Comparison of ENCODE assay signal across 17 cellular contexts in genomic region chr21:36710729-36711048, GRCh38. TPM values are rescaled to one million over a fixed set of nuclear protein-coding genes. Genes with fewer than 3 reads are reported as not detected.
A peak's percentile ranks its signal among the peaks of the same experiment; 100 is the strongest.
DNase-seq lines count a peak whose midpoint lies in the region; ATAC-seq and TF ChIP-seq lines count a peak whose summit lies in the region.
"Had no signal": no experiment of that assay in that cellular context is flagged by ENCODE, and none has a peak within 500 bp of the region (broad histone marks: within the 10 kb centered on the region; RNA-seq: fewer than 3 reads in every experiment).

No MANE protein-coding gene starts in this region.

- H3K4me1 ChIP-seq in mesenchymal stem cell (ENCODE audit: control insufficient read depth, insufficient read depth, low read depth, low read length): peaks cover 35% of the 10 kb centered on the region
- H3K4me1 ChIP-seq in thyroid gland: peaks cover 8 to 33% of the 10 kb centered on the region in 2 donors

- H2BK120ac ChIP-seq in mesenchymal stem cell (ENCODE audit: low read depth, low read length): no peak overlapping the region

- no peak overlapping the region for H3K27ac ChIP-seq in mesenchymal stem cell (ENCODE audit: low read length, poor library complexity, severe bottlenecking)
- no peak overlapping the region for H3K27ac ChIP-seq in thyroid gland
- H3K27ac ChIP-seq: HL-60 had no signal

- no peak overlapping the region for H3K4me3 ChIP-seq in mesenchymal stem cell (ENCODE audit: insufficient read depth in 1 of 2, low read depth in 1 of 2, low read length in 2 of 2)
- H3K4me3 ChIP-seq in thyroid gland (replicated peaks in 1 of 3): no peak overlapping the region

- no peak overlapping the region for H4K91ac ChIP-seq in mesenchymal stem cell (ENCODE audit: low read length)

- no peak overlapping the region for H3K27ac Mint-ChIP-seq in dendritic cell treated with granulocyte-macrophage colony-stimulating factor and Interleukin-4, amounts not matched to agents 40 ng/mL and 50 ng/mL, for 4 days
- peak overlapping the region; percentile 46 for H3K27ac Mint-ChIP-seq in type B pancreatic cell

- H2BK5ac ChIP-seq in mesenchymal stem cell (ENCODE audit: low read depth, low read length, poor library complexity, severe bottlenecking): no peak overlapping the region

- no peak for ATAC-seq in Right ventricle myocardium inferior

- no peak overlapping the region for H2BK12ac ChIP-seq in mesenchymal stem cell (ENCODE audit: low read length in 2 of 2)

- H3K27me3 Mint-ChIP-seq in dendritic cell treated with granulocyte-macrophage colony-stimulating factor and Interleukin-4, amounts not matched to agents 40 ng/mL and 50 ng/mL, for 4 days: peaks cover 93% of the 10 kb centered on the region
- H3K27me3 Mint-ChIP-seq in type B pancreatic cell: peaks cover 95% of the 10 kb centered on the region

- H3K9me3 ChIP-seq in mesenchymal stem cell (ENCODE audit: control insufficient read depth, low read length): no peaks in the 10 kb centered on the region
- H3K9me3 ChIP-seq in thyroid gland: no peaks in the 10 kb centered on the region

- no peak overlapping the region for H3K23ac ChIP-seq in mesenchymal stem cell (ENCODE audit: low read length in 2 of 2)

- no peak overlapping the region for H3K4ac ChIP-seq in mesenchymal stem cell (ENCODE audit: low read depth in 1 of 2, low read length in 2 of 2)

- H3K18ac ChIP-seq in mesenchymal stem cell (ENCODE audit: low read depth in 1 of 2, low read length in 2 of 2): no peak overlapping the region

- no peak overlapping the region for H3K14ac ChIP-seq in mesenchymal stem cell (ENCODE audit: low read length in 2 of 2)

- H2AFZ ChIP-seq in mesenchymal stem cell (ENCODE audit: low read depth, low read length): no peak overlapping the region

- no peak overlapping the region for H4K8ac ChIP-seq in mesenchymal stem cell (ENCODE audit: low read length)

- WGBS in mesenchymal stem cell: 3% methylated on average over 6 of the region's 13 CpGs
- WGBS in thyroid gland, 2 donors: 10 to 12% methylated on average over 13 of the region's 13 CpGs

- DNase-seq in cardiac septum (ENCODE audit: low spot score) (peak; percentile 50), Right ventricle myocardium inferior (ENCODE audit: missing footprints) (no peak), mesenchymal stem cell (no peak), type B pancreatic cell (ENCODE audit: extremely low spot score, unreplicated experiment) (no peak), thyroid gland (no peak), cerebellar nuclear complex (lab: John Stamatoyannopoulos, UW) (no peak), NCI-H1048 (lab: John Stamatoyannopoulos, UW) (no peak)
- DNase-seq: activated T-cell treated with anti-CD3 and anti-CD28 coated beads, Interleukin-2, amount 50 U/mL, for 1 hour; DMS53; effector CD4-positive, alpha-beta T cell; NCI-H2171 treated with DMSO at 0.1 percent for 48 hours; stimulated activated CD4-positive, alpha-beta T cell treated with anti-CD3 and anti-CD28 coated beads, Interleukin-2, amount 100 ng/mL, for 48 hours; stimulated activated naive CD4-positive, alpha-beta T cell treated with Interleukin-2 at 50 U/mL for 16 hours; SW 1271 had no signal

- no peak for TF ChIP-seq CTCF in type B pancreatic cell (conservative IDR thresholded peaks at IDR 0.05)
- no peak for TF ChIP-seq CTCF in thyroid gland (IDR thresholded peaks at IDR 0.05)

- intact Hi-C loops in cardiac septum (cut with DNase I): no loop called here
- intact Hi-C loops in Right ventricle myocardium inferior (cut with DNase I): no loop called here
- intact Hi-C loops in dendritic cell treated with granulocyte-macrophage colony-stimulating factor and Interleukin-4, amounts not matched to agents 40 ng/mL and 50 ng/mL, for 4 days (cut with micrococcal nuclease): no loop called here
- intact Hi-C loops in thyroid gland (cut with DNase I): no loop called here

- peak overlapping the region; percentile 64 for H3K4me2 ChIP-seq in mesenchymal stem cell (ENCODE audit: low read length, poor library complexity, severe bottlenecking)

- H3K36me3 Mint-ChIP-seq in dendritic cell treated with granulocyte-macrophage colony-stimulating factor and Interleukin-4, amounts not matched to agents 40 ng/mL and 50 ng/mL, for 4 days (ENCODE audit: low read depth): no peaks in the 10 kb centered on the region
- H3K36me3 Mint-ChIP-seq in type B pancreatic cell: no peaks in the 10 kb centered on the region

- no peaks in the 10 kb centered on the region for H3K36me3 ChIP-seq in mesenchymal stem cell (ENCODE audit: control insufficient read depth in 1 of 2, insufficient read depth in 2 of 2, low read depth in 1 of 2, low read length in 2 of 2)
- no peaks in the 10 kb centered on the region for H3K36me3 ChIP-seq in thyroid gland

- no peak for TF ChIP-seq POLR2A in thyroid gland (IDR thresholded peaks at IDR 0.05)

- peak overlapping the region; percentile 55 for H3K4me3 Mint-ChIP-seq in dendritic cell treated with granulocyte-macrophage colony-stimulating factor and Interleukin-4, amounts not matched to agents 40 ng/mL and 50 ng/mL, for 4 days
- H3K4me3 Mint-ChIP-seq in type B pancreatic cell: peak overlapping the region; percentile 68

- H3K9me3 Mint-ChIP-seq in dendritic cell treated with granulocyte-macrophage colony-stimulating factor and Interleukin-4, amounts not matched to agents 40 ng/mL and 50 ng/mL, for 4 days: no peaks in the 10 kb centered on the region
- no peaks in the 10 kb centered on the region for H3K9me3 Mint-ChIP-seq in type B pancreatic cell

- H2AK5ac ChIP-seq in mesenchymal stem cell (ENCODE audit: low read length, severe bottlenecking): no peak overlapping the region

- no peaks in the 10 kb centered on the region for H3K79me1 ChIP-seq in mesenchymal stem cell (replicated peaks; ENCODE audit: low read length, poor library complexity, severe bottlenecking)

- H2BK15ac ChIP-seq in mesenchymal stem cell (ENCODE audit: low read depth, poor library complexity, severe bottlenecking): no peak overlapping the region

- no peak overlapping the region for H3K9ac ChIP-seq in mesenchymal stem cell (ENCODE audit: low read length)

- H3K27me3 ChIP-seq in mesenchymal stem cell (ENCODE audit: control insufficient read depth in 1 of 2, insufficient read depth in 1 of 2, low read length in 2 of 2): peaks cover 67 to 92% of the 10 kb centered on the region in 2 experiments
- peaks cover 61% of the 10 kb centered on the region for H3K27me3 ChIP-seq in thyroid gland

- H3K4me1 Mint-ChIP-seq in dendritic cell treated with granulocyte-macrophage colony-stimulating factor and Interleukin-4, amounts not matched to agents 40 ng/mL and 50 ng/mL, for 4 days (ENCODE audit: low read depth): peaks cover 19% of the 10 kb centered on the region
- peaks cover 16% of the 10 kb centered on the region for H3K4me1 Mint-ChIP-seq in type B pancreatic cell (ENCODE audit: unreplicated experiment)

RNA-seq across cellular contexts. Expression of gene SIM2, which starts 11.8 kb away (rescaled TPM):
- 0.16 TPM for total RNA-seq in cardiac septum
- total RNA-seq in Right ventricle myocardium inferior: not detected
- 0.10 TPM for polyA plus RNA-seq in mesenchymal stem cell (2013, experiment 1 of 2)
- polyA plus RNA-seq in mesenchymal stem cell (2013, experiment 2 of 2): 0.10 TPM
- 0.50 and 14.8 TPM in 2 replicates for total RNA-seq in type B pancreatic cell (ENCODE audit: low replicate concordance)
- not detected for total RNA-seq in thyroid gland
- total RNA-seq: lung microvascular endothelial cell had no signal
